1 cellular context compared by ENCODE assay signal in the genomic region with DNA sequence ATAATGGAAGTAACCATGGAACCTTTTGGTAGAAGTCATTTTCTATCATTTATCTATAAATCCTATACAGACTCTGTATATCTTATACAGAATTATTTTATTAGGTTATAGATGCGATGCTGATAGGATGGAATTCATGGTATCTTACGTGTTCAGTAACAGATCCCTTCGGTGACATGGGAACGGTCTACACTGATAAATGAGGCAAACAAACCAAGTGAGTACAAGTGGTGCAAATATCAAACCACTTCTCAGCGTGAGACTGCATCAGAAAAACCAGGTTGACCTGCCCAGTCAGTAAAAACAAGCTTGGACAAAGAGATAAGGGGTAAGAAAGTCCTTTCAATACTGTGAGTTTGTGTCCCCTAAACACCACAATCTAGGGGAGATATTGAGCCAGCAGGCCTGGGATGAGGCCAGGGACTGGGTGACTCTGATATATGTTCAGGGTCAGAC.
A peak's percentile ranks its signal among the peaks of the same experiment; 100 is the strongest.
TF ChIP-seq lines count a peak whose summit lies in the region.

No MANE protein-coding gene starts in this region.

TF ChIP-seq in K562, 482 proteins besides CTCF, POLR2A, EP300 and RAD21 (continued from another document and continues in another):
- peak; percentile 96 for TF ChIP-seq NCOR1 (IDR thresholded peaks at IDR 0.05)
- TF ChIP-seq, protein P1, sequence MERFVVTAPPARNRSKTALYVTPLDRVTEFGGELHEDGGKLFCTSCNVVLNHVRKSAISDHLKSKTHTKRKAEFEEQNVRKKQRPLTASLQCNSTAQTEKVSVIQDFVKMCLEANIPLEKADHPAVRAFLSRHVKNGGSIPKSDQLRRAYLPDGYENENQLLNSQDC (CRISPR knock-in tag; IDR thresholded peaks at IDR 0.05) = no peak
- peak; percentile 94 for TF ChIP-seq TAL1 (IDR thresholded peaks at IDR 0.05)
- TF ChIP-seq ZNF644 (tag; IDR thresholded peaks at IDR 0.05; ENCODE audit: low read depth) = no peak
- TF ChIP-seq RBM22 (IDR thresholded peaks at IDR 0.05; ENCODE audit: low read depth, low read length, poor library complexity, severe bottlenecking) = no peak
- TF ChIP-seq TEAD4 (IDR thresholded peaks at IDR 0.05; ENCODE audit: low read length) = peak; percentile 94
- no peak for TF ChIP-seq TEAD4 (CRISPR knock-in tag; IDR thresholded peaks at IDR 0.05; ENCODE audit: borderline replicate concordance)
- no peak for TF ChIP-seq CBX3 (IDR thresholded peaks at IDR 0.05; ENCODE audit: borderline replicate concordance in 1 of 2, low read length in 2 of 2)
- TF ChIP-seq, protein P2, sequence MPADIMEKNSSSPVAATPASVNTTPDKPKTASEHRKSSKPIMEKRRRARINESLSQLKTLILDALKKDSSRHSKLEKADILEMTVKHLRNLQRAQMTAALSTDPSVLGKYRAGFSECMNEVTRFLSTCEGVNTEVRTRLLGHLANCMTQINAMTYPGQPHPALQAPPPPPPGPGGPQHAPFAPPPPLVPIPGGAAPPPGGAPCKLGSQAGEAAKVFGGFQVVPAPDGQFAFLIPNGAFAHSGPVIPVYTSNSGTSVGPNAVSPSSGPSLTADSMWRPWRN (IDR thresholded peaks at IDR 0.05; ENCODE audit: low read depth) = peak; percentile 54; the same call in 1 of the 2 replicates
- TF ChIP-seq ZNF395 (CRISPR knock-in tag; IDR thresholded peaks at IDR 0.05) = peak; percentile 59; the same call in 1 of the 2 replicates
- no peak for TF ChIP-seq NR4A1 (CRISPR knock-in tag; IDR thresholded peaks at IDR 0.05)
- TF ChIP-seq NR4A1 (tag; IDR thresholded peaks at IDR 0.05) = peak; percentile 27; the same call in 1 of the 2 replicates
- TF ChIP-seq, protein P3, sequence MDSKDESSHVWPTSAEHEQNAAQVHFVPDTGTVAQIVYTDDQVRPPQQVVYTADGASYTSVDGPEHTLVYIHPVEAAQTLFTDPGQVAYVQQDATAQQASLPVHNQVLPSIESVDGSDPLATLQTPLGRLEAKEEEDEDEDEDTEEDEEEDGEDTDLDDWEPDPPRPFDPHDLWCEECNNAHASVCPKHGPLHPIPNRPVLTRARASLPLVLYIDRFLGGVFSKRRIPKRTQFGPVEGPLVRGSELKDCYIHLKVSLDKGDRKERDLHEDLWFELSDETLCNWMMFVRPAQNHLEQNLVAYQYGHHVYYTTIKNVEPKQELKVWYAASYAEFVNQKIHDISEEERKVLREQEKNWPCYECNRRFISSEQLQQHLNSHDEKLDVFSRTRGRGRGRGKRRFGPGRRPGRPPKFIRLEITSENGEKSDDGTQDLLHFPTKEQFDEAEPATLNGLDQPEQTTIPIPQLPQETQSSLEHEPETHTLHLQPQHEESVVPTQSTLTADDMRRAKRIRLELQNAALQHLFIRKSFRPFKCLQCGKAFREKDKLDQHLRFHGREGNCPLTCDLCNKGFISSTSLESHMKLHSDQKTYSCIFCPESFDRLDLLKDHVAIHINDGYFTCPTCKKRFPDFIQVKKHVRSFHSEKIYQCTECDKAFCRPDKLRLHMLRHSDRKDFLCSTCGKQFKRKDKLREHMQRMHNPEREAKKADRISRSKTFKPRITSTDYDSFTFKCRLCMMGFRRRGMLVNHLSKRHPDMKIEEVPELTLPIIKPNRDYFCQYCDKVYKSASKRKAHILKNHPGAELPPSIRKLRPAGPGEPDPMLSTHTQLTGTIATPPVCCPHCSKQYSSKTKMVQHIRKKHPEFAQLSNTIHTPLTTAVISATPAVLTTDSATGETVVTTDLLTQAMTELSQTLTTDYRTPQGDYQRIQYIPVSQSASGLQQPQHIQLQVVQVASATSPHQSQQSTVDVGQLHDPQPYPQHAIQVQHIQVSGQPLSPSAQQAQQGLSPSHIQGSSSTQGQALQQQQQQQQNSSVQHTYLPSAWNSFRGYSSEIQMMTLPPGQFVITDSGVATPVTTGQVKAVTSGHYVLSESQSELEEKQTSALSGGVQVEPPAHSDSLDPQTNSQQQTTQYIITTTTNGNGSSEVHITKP (IDR thresholded peaks at IDR 0.05; ENCODE audit: partially characterized antibody) = peak; percentile 23
- peak; percentile 88 for TF ChIP-seq GATA2 (CRISPR knock-in tag; IDR thresholded peaks at IDR 0.05)
- TF ChIP-seq DPF2 (IDR thresholded peaks at IDR 0.05) = peak; percentile 94
- TF ChIP-seq ZNF277 (CRISPR knock-in tag; IDR thresholded peaks at IDR 0.05; ENCODE audit: borderline replicate concordance) = no peak
- TF ChIP-seq, protein P4, sequence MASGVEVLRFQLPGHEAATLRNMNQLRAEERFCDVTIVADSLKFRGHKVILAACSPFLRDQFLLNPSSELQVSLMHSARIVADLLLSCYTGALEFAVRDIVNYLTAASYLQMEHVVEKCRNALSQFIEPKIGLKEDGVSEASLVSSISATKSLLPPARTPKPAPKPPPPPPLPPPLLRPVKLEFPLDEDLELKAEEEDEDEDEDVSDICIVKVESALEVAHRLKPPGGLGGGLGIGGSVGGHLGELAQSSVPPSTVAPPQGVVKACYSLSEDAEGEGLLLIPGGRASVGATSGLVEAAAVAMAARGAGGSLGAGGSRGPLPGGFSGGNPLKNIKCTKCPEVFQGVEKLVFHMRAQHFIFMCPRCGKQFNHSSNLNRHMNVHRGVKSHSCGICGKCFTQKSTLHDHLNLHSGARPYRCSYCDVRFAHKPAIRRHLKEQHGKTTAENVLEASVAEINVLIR (CRISPR knock-in tag; IDR thresholded peaks at IDR 0.05) = no peak
- peak in 1 of 2 experiments; percentile 8 for TF ChIP-seq AFF1 (IDR thresholded peaks at IDR 0.05; ENCODE audit: low read depth in 1 of 2, partially characterized antibody in 2 of 2)
- peak; percentile 61; the same call in 1 of the 2 replicates for TF ChIP-seq SMARCC2 (IDR thresholded peaks at IDR 0.05; ENCODE audit: low read depth)
- TF ChIP-seq DACH1 (IDR thresholded peaks at IDR 0.05; ENCODE audit: partially characterized antibody) = peak; percentile 64
- TF ChIP-seq, protein P5, sequence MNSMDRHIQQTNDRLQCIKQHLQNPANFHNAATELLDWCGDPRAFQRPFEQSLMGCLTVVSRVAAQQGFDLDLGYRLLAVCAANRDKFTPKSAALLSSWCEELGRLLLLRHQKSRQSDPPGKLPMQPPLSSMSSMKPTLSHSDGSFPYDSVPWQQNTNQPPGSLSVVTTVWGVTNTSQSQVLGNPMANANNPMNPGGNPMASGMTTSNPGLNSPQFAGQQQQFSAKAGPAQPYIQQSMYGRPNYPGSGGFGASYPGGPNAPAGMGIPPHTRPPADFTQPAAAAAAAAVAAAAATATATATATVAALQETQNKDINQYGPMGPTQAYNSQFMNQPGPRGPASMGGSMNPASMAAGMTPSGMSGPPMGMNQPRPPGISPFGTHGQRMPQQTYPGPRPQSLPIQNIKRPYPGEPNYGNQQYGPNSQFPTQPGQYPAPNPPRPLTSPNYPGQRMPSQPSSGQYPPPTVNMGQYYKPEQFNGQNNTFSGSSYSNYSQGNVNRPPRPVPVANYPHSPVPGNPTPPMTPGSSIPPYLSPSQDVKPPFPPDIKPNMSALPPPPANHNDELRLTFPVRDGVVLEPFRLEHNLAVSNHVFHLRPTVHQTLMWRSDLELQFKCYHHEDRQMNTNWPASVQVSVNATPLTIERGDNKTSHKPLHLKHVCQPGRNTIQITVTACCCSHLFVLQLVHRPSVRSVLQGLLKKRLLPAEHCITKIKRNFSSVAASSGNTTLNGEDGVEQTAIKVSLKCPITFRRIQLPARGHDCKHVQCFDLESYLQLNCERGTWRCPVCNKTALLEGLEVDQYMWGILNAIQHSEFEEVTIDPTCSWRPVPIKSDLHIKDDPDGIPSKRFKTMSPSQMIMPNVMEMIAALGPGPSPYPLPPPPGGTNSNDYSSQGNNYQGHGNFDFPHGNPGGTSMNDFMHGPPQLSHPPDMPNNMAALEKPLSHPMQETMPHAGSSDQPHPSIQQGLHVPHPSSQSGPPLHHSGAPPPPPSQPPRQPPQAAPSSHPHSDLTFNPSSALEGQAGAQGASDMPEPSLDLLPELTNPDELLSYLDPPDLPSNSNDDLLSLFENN (IDR thresholded peaks at IDR 0.05; ENCODE audit: low read depth in 2 of 2, low read length in 2 of 2) = peak in 1 of 2 experiments; percentile 73; a peak in 1 of 4 replicates
- TF ChIP-seq RREB1 (CRISPR knock-in tag; IDR thresholded peaks at IDR 0.05) = no peak
- TF ChIP-seq, protein P6, sequence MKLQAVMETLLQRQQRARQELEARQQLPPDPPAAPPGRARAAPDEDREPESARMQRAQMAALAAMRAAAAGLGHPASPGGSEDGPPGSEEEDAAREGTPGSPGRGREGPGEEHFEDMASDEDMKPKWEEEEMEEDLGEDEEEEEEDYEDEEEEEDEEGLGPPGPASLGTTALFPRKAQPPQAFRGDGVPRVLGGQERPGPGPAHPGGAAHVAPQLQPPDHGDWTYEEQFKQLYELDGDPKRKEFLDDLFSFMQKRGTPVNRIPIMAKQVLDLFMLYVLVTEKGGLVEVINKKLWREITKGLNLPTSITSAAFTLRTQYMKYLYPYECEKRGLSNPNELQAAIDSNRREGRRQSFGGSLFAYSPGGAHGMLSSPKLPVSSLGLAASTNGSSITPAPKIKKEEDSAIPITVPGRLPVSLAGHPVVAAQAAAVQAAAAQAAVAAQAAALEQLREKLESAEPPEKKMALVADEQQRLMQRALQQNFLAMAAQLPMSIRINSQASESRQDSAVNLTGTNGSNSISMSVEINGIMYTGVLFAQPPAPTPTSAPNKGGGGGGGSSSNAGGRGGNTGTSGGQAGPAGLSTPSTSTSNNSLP (IDR thresholded peaks at IDR 0.05; ENCODE audit: borderline replicate concordance, low read depth, low read length) = peak; percentile 75
